In genomic region chr17:5508855-5509254, GRCh38 we compare ENCODE assay signal across 1 cellular context.
TF ChIP-seq lines count a peak whose summit lies in the region.

No MANE protein-coding gene starts in this region.

TF ChIP-seq in HepG2, 621 proteins besides CTCF, POLR2A, EP300 and RAD21:
- no peak for TF ChIP-seq ZNF318 (CRISPR knock-in tag; IDR thresholded peaks at IDR 0.05)
- peak; percentile 53 for TF ChIP-seq RFX1 (IDR thresholded peaks at IDR 0.05)
